ENCODE assay signal across 30 cellular contexts in genomic region chr16:80611930-80612327, GRCh38.
"Had no signal": no experiment of that assay in that cellular context is flagged by ENCODE, and none has a peak within 500 bp of the region (broad histone marks: within the 10 kb centered on the region; RNA-seq: fewer than 3 reads in every experiment).

No MANE protein-coding gene starts in this region.

- H3K4me1 ChIP-seq: psoas muscle, right lobe of liver, sigmoid colon, suprapubic skin, testis, tibial artery, transverse colon, upper lobe of right lung, uterus had no signal

- ATAC-seq: naive thymus-derived CD4-positive, alpha-beta T cell; natural killer cell; psoas muscle; right cardiac atrium; right lobe of liver; stimulated activated naive CD8-positive, alpha-beta T cell treated with anti-CD3 and anti-CD28 coated beads, Interleukin-15, amount 100 ng/mL, for 72 hours; stimulated activated naive CD8-positive, alpha-beta T cell treated with anti-CD3 and anti-CD28 coated beads, Interleukin-15, Interleukin-2, amounts not matched to agents 100 U/mL and 50 U/mL, for 24 hours; upper lobe of right lung had no signal

- H3K9ac ChIP-seq: neural progenitor cell, parathyroid adenoma had no signal

- H3K9me3 ChIP-seq: ovary, psoas muscle, right lobe of liver, sigmoid colon, suprapubic skin, testis, tibial artery, transverse colon, upper lobe of right lung, uterus had no signal

- H3K27me3 Mint-ChIP-seq: naive thymus-derived CD4-positive, alpha-beta T cell; progenitor cell of endocrine pancreas; stimulated activated memory B cell treated with anti-CD40 and anti-IgM and Interleukin-4, amounts not matched to agents 10 μg/mL and 1 μg/mL and 100 μg/mL, for 72 hours; stimulated activated naive CD8-positive, alpha-beta T cell treated with anti-CD3 and anti-CD28 coated beads, Interleukin-15, amount 100 ng/mL, for 72 hours; type B pancreatic cell had no signal

- DNase-seq: naive thymus-derived CD4-positive, alpha-beta T cell; natural killer cell; ovary; posterior cingulate gyrus; psoas muscle; right cardiac atrium; right lobe of liver; sigmoid colon; small intestine; stimulated activated CD4-positive, alpha-beta T cell treated with anti-CD3 and anti-CD28 coated beads, Interleukin-12 subunit alpha, Interleukin-12 subunit beta, amount 100 ng/mL, for 4 hours; stimulated activated CD4-positive, alpha-beta T cell treated with anti-CD3 and anti-CD28 coated beads, Interleukin-1b, Interleukin-23, amount 100 ng/mL, for 48 hours; stimulated activated CD4-positive, alpha-beta T cell treated with anti-CD3 and anti-CD28 coated beads, Interleukin-4, amount 100 ng/mL, for 1 hour; stimulated activated CD4-positive, alpha-beta T cell treated with anti-CD3 and anti-CD28 coated beads, Interleukin-4, amount 100 ng/mL, for 4 hours; stimulated activated CD8-positive, alpha-beta memory T cell treated with anti-CD3 and anti-CD28 coated beads, Interleukin-4, amount 100 ng/mL, for 48 hours; stimulated activated naive CD4-positive, alpha-beta T cell; stimulated activated naive CD8-positive, alpha-beta T cell treated with anti-CD3 and anti-CD28 coated beads, Interleukin-15, amount 100 ng/mL, for 72 hours; stimulated activated naive CD8-positive, alpha-beta T cell treated with anti-CD3 and anti-CD28 coated beads, Interleukin-15, Interleukin-2, amounts not matched to agents 100 U/mL and 50 U/mL, for 24 hours; substantia nigra; testis; transverse colon; upper lobe of right lung; uterus had no signal

- H2AFZ ChIP-seq: neural progenitor cell, parathyroid adenoma had no signal

- H3K27ac ChIP-seq: neural progenitor cell, ovary, parathyroid adenoma, psoas muscle, right lobe of liver, sigmoid colon, suprapubic skin, testis, tibial artery, transverse colon, upper lobe of right lung, uterus had no signal

- H3K4me1 Mint-ChIP-seq: natural killer cell, nephron, neural progenitor cell had no signal

- H3K36me3 Mint-ChIP-seq: natural killer cell had no signal

- H3K4me3 ChIP-seq: neural progenitor cell, ovary, psoas muscle, right lobe of liver, sigmoid colon, suprapubic skin, testis, tibial artery, transverse colon, upper lobe of right lung, uterus had no signal

- H3K27me3 ChIP-seq: neural progenitor cell, ovary, right lobe of liver, sigmoid colon, suprapubic skin, testis, tibial artery, transverse colon, upper lobe of right lung, uterus had no signal

- H3K4me3 Mint-ChIP-seq: naive thymus-derived CD4-positive, alpha-beta T cell; natural killer cell; nephron; neural progenitor cell; stimulated activated memory B cell treated with anti-CD40 and anti-IgM and Interleukin-4, amounts not matched to agents 10 μg/mL and 1 μg/mL and 100 μg/mL, for 72 hours; stimulated activated naive CD8-positive, alpha-beta T cell treated with anti-CD3 and anti-CD28 coated beads, Interleukin-15, amount 100 ng/mL, for 72 hours; type B pancreatic cell had no signal

- H3K27ac Mint-ChIP-seq: naive thymus-derived CD4-positive, alpha-beta T cell; natural killer cell; nephron; neural progenitor cell; progenitor cell of endocrine pancreas; stimulated activated memory B cell treated with anti-CD40 and anti-IgM and Interleukin-4, amounts not matched to agents 10 μg/mL and 1 μg/mL and 100 μg/mL, for 72 hours; type B pancreatic cell had no signal

- H3K36me3 ChIP-seq: neural progenitor cell, ovary, right lobe of liver, sigmoid colon, suprapubic skin, transverse colon, upper lobe of right lung, uterus had no signal

- H3K4me2 ChIP-seq: neural progenitor cell had no signal

- H3K9me3 Mint-ChIP-seq: natural killer cell; stimulated activated memory B cell treated with anti-CD40 and anti-IgM and Interleukin-4, amounts not matched to agents 10 μg/mL and 1 μg/mL and 100 μg/mL, for 72 hours had no signal
